29 cellular contexts compared by ENCODE assay signal in genomic region chr11:2570841-2571597, GRCh38.
"Had no signal": no experiment of that assay in that cellular context is flagged by ENCODE, and none has a peak within 500 bp of the region (broad histone marks: within the 10 kb centered on the region; RNA-seq: fewer than 3 reads in every experiment).

No MANE protein-coding gene starts in this region.

- H3K9me3 Mint-ChIP-seq: activated naive CD4-positive, alpha-beta T cell treated with anti-CD3 and anti-CD28 coated beads for 36 hours; activated T-cell treated with anti-CD3 and anti-CD28 coated beads, Interleukin-2, amount 50 U/mL, for 4 hours; activated T-helper 2 cell treated with anti-CD3 and anti-CD28 coated beads, Interferon-gamma antibody, Interleukin-2, Interleukin-4, amounts not matched to agents 10 μg/mL and 5 μg/mL and 100 μg/mL, durations not matched to agents 14 hours and 24 hours and 36 hours; central memory CD8-positive, alpha-beta T cell; effector memory CD8-positive, alpha-beta T cell; natural killer cell treated with Interleukin-12 subunit alpha and Interleukin-12 subunit beta and Interleukin-15 and Interleukin-18, amount 100 ng/mL, for 72 hours; stimulated activated naive B cell treated with anti-CD40 and anti-IgM and Interleukin-4, amounts not matched to agents 10 μg/mL and 1 μg/mL and 100 μg/mL, for 72 hours had no signal

- H3K36me3 ChIP-seq: ascending aorta, brain microvascular endothelial cell, colonic mucosa, esophagus squamous epithelium, gastrocnemius medialis, ovary, vagina had no signal

- H3K9me3 ChIP-seq: ascending aorta, colonic mucosa, esophagus squamous epithelium, gastrocnemius medialis, neutrophil, ovary, vagina had no signal

- H3K36me3 Mint-ChIP-seq: natural killer cell treated with Interleukin-12 subunit alpha and Interleukin-12 subunit beta and Interleukin-15 and Interleukin-18, amount 100 ng/mL, for 72 hours had no signal

- H3K4me3 ChIP-seq: ascending aorta, colonic mucosa, dorsolateral prefrontal cortex, esophagus squamous epithelium, gastrocnemius medialis, ovary, smooth muscle cell, vagina had no signal

- H3K27ac Mint-ChIP-seq: activated naive CD4-positive, alpha-beta T cell treated with anti-CD3 and anti-CD28 coated beads for 36 hours; activated T-helper 2 cell treated with anti-CD3 and anti-CD28 coated beads, Interferon-gamma antibody, Interleukin-2, Interleukin-4, amounts not matched to agents 10 μg/mL and 5 μg/mL and 100 μg/mL, durations not matched to agents 14 hours and 24 hours and 36 hours; effector memory CD8-positive, alpha-beta T cell; natural killer cell treated with Interleukin-12 subunit alpha and Interleukin-12 subunit beta and Interleukin-15 and Interleukin-18, amount 100 ng/mL, for 72 hours; stimulated activated naive B cell treated with anti-CD40 and anti-IgM and Interleukin-4, amounts not matched to agents 10 μg/mL and 1 μg/mL and 100 μg/mL, for 72 hours; T-helper 17 cell had no signal

- ATAC-seq: activated T-cell treated with anti-CD3 and anti-CD28 coated beads, Interleukin-2, amount 50 U/mL, for 4 hours; effector memory CD8-positive, alpha-beta T cell; gastrocnemius medialis; natural killer cell treated with Interleukin-12 subunit alpha and Interleukin-12 subunit beta and Interleukin-15 and Interleukin-18, amount 100 ng/mL, for 72 hours; sciatic nerve; stimulated activated naive B cell treated with anti-CD40 and anti-IgM and Interleukin-4, amounts not matched to agents 10 μg/mL and 1 μg/mL and 100 μg/mL, for 72 hours; T-helper 17 cell had no signal

- H3K4me3 Mint-ChIP-seq: activated naive CD4-positive, alpha-beta T cell treated with anti-CD3 and anti-CD28 coated beads for 36 hours; activated T-cell treated with anti-CD3 and anti-CD28 coated beads, Interleukin-2, amount 50 U/mL, for 4 hours; central memory CD8-positive, alpha-beta T cell; effector memory CD8-positive, alpha-beta T cell; natural killer cell treated with Interleukin-12 subunit alpha and Interleukin-12 subunit beta and Interleukin-15 and Interleukin-18, amount 100 ng/mL, for 72 hours; stimulated activated naive B cell treated with anti-CD40 and anti-IgM and Interleukin-4, amounts not matched to agents 10 μg/mL and 1 μg/mL and 100 μg/mL, for 72 hours; T-helper 17 cell had no signal

- H3K27me3 Mint-ChIP-seq: central memory CD8-positive, alpha-beta T cell; effector memory CD8-positive, alpha-beta T cell; natural killer cell treated with Interleukin-12 subunit alpha and Interleukin-12 subunit beta and Interleukin-15 and Interleukin-18, amount 100 ng/mL, for 72 hours; stimulated activated naive B cell treated with anti-CD40 and anti-IgM and Interleukin-4, amounts not matched to agents 10 μg/mL and 1 μg/mL and 100 μg/mL, for 72 hours; T-helper 17 cell had no signal

- H3K27me3 ChIP-seq: ascending aorta, brain microvascular endothelial cell, colonic mucosa, dorsolateral prefrontal cortex, esophagus squamous epithelium, gastrocnemius medialis, neutrophil, ovary, vagina had no signal

- DNase-seq: activated CD4-positive, alpha-beta T cell treated with anti-CD3 and anti-CD28 coated beads for 4 hours; activated CD4-positive, alpha-beta T cell treated with anti-CD3 and anti-CD28 coated beads, Interleukin-2, amount 50 U/mL, for 48 hours; activated CD4-positive, CD25-positive, alpha-beta regulatory T cell; activated CD8-positive, alpha-beta memory T cell treated with anti-CD3 and anti-CD28 coated beads, Interleukin-2, amount 50 U/mL, for 48 hours; activated naive CD4-positive, alpha-beta T cell treated with anti-CD3 and anti-CD28 coated beads for 36 hours; activated T-cell treated with anti-CD3 and anti-CD28 coated beads, Interleukin-2, amount 50 U/mL, for 4 hours; brain microvascular endothelial cell; colonic mucosa; effector memory CD8-positive, alpha-beta T cell; esophagus squamous epithelium; gastrocnemius medialis; islet precursor cell; midbrain; stimulated activated CD4-positive, alpha-beta T cell treated with anti-CD3 and anti-CD28 coated beads, Interleukin-2, amount 100 ng/mL, for 48 hours; stimulated activated CD8-positive, alpha-beta memory T cell treated with anti-CD3 and anti-CD28 coated beads, Interleukin-4, amount 100 ng/mL, for 48 hours; stimulated activated naive B cell treated with anti-CD40 and anti-IgM and Interleukin-4, amounts not matched to agents 10 μg/mL and 1 μg/mL and 100 μg/mL, for 72 hours; SW 1271; trophoblast cell had no signal

- H3K27ac ChIP-seq: ascending aorta, brain microvascular endothelial cell, colonic mucosa, dorsolateral prefrontal cortex, esophagus squamous epithelium, gastrocnemius medialis, neutrophil, ovary, vagina had no signal

- H3K4me2 ChIP-seq: smooth muscle cell had no signal

- H3K4me1 ChIP-seq: ascending aorta, gastrocnemius medialis, vagina had no signal

- H3K4me1 Mint-ChIP-seq: central memory CD8-positive, alpha-beta T cell; stimulated activated naive B cell treated with anti-CD40 and anti-IgM and Interleukin-4, amounts not matched to agents 10 μg/mL and 1 μg/mL and 100 μg/mL, for 72 hours; T-helper 17 cell had no signal
